ENCODE assay signal across 18 cellular contexts in the genomic region with DNA sequence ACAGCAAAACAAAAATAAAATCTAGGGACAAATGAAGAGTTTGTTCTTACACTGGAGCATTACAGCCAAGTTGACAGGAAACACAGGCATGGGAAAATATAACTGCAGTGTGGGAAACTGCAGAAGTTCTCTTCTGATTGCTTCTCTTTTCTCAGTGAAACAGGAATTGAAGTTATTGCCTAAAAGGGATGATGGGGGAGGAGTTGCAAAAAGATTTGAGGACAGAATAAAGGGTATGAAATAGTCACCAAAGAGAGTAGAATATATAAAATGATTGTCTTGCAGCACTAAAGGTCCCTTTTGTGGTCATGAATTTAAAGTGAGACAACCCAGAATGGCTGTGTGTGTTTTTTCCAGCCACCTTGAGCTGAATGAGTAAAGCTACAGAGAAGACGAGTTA.
A peak's percentile ranks its signal among the peaks of the same experiment; 100 is the strongest.
DNase-seq lines count a peak whose midpoint lies in the region; ATAC-seq and TF ChIP-seq lines count a peak whose summit lies in the region.
"Had no signal": no experiment of that assay in that cellular context is flagged by ENCODE, and none has a peak within 500 bp of the region (broad histone marks: within the 10 kb centered on the region; RNA-seq: fewer than 3 reads in every experiment).

No MANE protein-coding gene starts in this region.

- no peaks in the 10 kb centered on the region for H3K79me2 ChIP-seq in OCI-LY7 (ENCODE audit: insufficient read depth, low read depth, low read length)

- H3K27ac ChIP-seq in naive thymus-derived CD4-positive, alpha-beta T cell (ENCODE audit: low read depth, low read length) = no peak overlapping the region
- no peak overlapping the region for H3K27ac ChIP-seq in OCI-LY7 (ENCODE audit: low read depth, low read length, poor library complexity, severe bottlenecking)
- H3K27ac ChIP-seq: 22Rv1, Peyer's patch, VCaP had no signal

- no peak overlapping the region for H3K4me3 ChIP-seq in naive thymus-derived CD4-positive, alpha-beta T cell (ENCODE audit: low read length)
- H3K4me3 ChIP-seq in OCI-LY7 (ENCODE audit: low read depth, low read length, poor library complexity, severe bottlenecking) = no peak overlapping the region
- H3K4me3 ChIP-seq: left lung, Peyer's patch had no signal

- POLR2A ChIA-PET in naive thymus-derived CD4-positive, alpha-beta T cell (lab: Charles Lee) = no interaction called here
- POLR2A ChIA-PET in OCI-LY7 (lab: Charles Lee) = no interaction called here

- ATAC-seq in GM21390 (IDR thresholded peaks at IDR 0.05; ENCODE audit: unreplicated experiment) = peak; percentile 23
- ATAC-seq in naive thymus-derived CD4-positive, alpha-beta T cell = peak; percentile 15
- ATAC-seq: left lung had no signal

- H3K4me1 ChIP-seq in naive thymus-derived CD4-positive, alpha-beta T cell (ENCODE audit: control insufficient read depth in 2 of 2, insufficient read depth in 2 of 2, low read length in 2 of 2) = peaks cover 3% of the 10 kb centered on the region in 2 donors
- H3K4me1 ChIP-seq in OCI-LY7 (ENCODE audit: insufficient read depth, low read length, poor library complexity, severe bottlenecking) = no peaks in the 10 kb centered on the region
- H3K4me1 ChIP-seq: Peyer's patch had no signal

- no peak overlapping the region for H3K4me2 ChIP-seq in OCI-LY7 (ENCODE audit: low read length)

- H3K27me3 ChIP-seq in naive thymus-derived CD4-positive, alpha-beta T cell (ENCODE audit: control insufficient read depth in 2 of 2, insufficient read depth in 2 of 2, low read length in 2 of 2) = no peaks in the 10 kb centered on the region
- H3K27me3 ChIP-seq: left lung, Peyer's patch had no signal

- peaks cover 6 to 17% (median 7%) of the 10 kb centered on the region in 7 donors for H3K4me1 Mint-ChIP-seq in naive thymus-derived CD4-positive, alpha-beta T cell
- H3K4me1 Mint-ChIP-seq: endodermal cell had no signal

- H3K27ac Mint-ChIP-seq in naive thymus-derived CD4-positive, alpha-beta T cell = no peak overlapping the region
- H3K27ac Mint-ChIP-seq: CD4-positive, CD25-positive, alpha-beta regulatory T cell; endodermal cell had no signal

- peak; percentile 65 for DNase-seq in SIG-M5 treated with dmso at 0.1 percent for 504 hours (lab: John Stamatoyannopoulos, UW; ENCODE audit: unreplicated experiment)
- DNase-seq in SIG-M5 (lab: John Stamatoyannopoulos, UW) = no peak
- DNase-seq in NOMO-1 treated with dmso at 0.1 percent for 144 hours (lab: John Stamatoyannopoulos, UW; ENCODE audit: unreplicated experiment) = peak; percentile 37
- no peak for DNase-seq in naive thymus-derived CD4-positive, alpha-beta T cell
- no peak for DNase-seq in stimulated activated CD4-positive, alpha-beta T cell treated with anti-CD3 and anti-CD28 coated beads, Interleukin-12 subunit alpha, Interleukin-12 subunit beta, amount 100 ng/mL, for 4 hours
- no peak for DNase-seq in stimulated activated CD4-positive, alpha-beta T cell treated with anti-CD3 and anti-CD28 coated beads, Interleukin-4, amount 100 ng/mL, for 24 hours
- DNase-seq in OCI-LY7 (ENCODE audit: low spot score) = no peak
- DNase-seq: CD4-positive, CD25-positive, alpha-beta regulatory T cell; central memory CD4-positive, alpha-beta T cell; endodermal cell; left lung; NCI-H1048; NCI-H526; Peyer's patch; stimulated activated naive CD4-positive, alpha-beta T cell treated with Interleukin-2 at 50 U/mL for 16 hours had no signal

- CTCF ChIA-PET in naive thymus-derived CD4-positive, alpha-beta T cell (lab: Charles Lee) = no interaction called here
- CTCF ChIA-PET in OCI-LY7 (lab: Charles Lee; ENCODE audit: unreplicated experiment) = no interaction called here

- H3K36me3 Mint-ChIP-seq in naive thymus-derived CD4-positive, alpha-beta T cell = peaks cover 0 to 24% (median 9%) of the 10 kb centered on the region in 5 donors

- H3K9me3 Mint-ChIP-seq in naive thymus-derived CD4-positive, alpha-beta T cell = no peaks in the 10 kb centered on the region
- H3K9me3 Mint-ChIP-seq: CD4-positive, CD25-positive, alpha-beta regulatory T cell; endodermal cell had no signal

- H3K9me3 ChIP-seq in naive thymus-derived CD4-positive, alpha-beta T cell (ENCODE audit: control insufficient read depth in 2 of 3, low read length in 3 of 3) = no peaks in the 10 kb centered on the region
- H3K9me3 ChIP-seq in OCI-LY7 (ENCODE audit: low read length) = no peaks in the 10 kb centered on the region
- H3K9me3 ChIP-seq: left lung, Peyer's patch had no signal

- no peak overlapping the region for H2AFZ ChIP-seq in OCI-LY7 (ENCODE audit: low read length)

- BruUV-seq in OCI-LY7 (replicated peaks; lab: Mats Ljungman, UMichigan) = no TSS peak

- no peaks in the 10 kb centered on the region for H3K9me2 ChIP-seq in OCI-LY7 (ENCODE audit: insufficient read depth, low read length)

- intact Hi-C loops in naive thymus-derived CD4-positive, alpha-beta T cell (cut with micrococcal nuclease) = no loop called here
- intact Hi-C loops in OCI-LY7 (cut with micrococcal nuclease; ENCODE audit: unreplicated experiment) = no loop called here

- H3K36me3 ChIP-seq in naive thymus-derived CD4-positive, alpha-beta T cell (ENCODE audit: control insufficient read depth in 2 of 3, insufficient read depth in 3 of 3, low read length in 3 of 3) = no peaks in the 10 kb centered on the region
- H3K36me3 ChIP-seq in OCI-LY7 (ENCODE audit: insufficient read depth, low read length) = no peaks in the 10 kb centered on the region
- H3K36me3 ChIP-seq: left lung, Peyer's patch had no signal

- H4K20me1 ChIP-seq in OCI-LY7 (ENCODE audit: insufficient read depth, low read length) = no peaks in the 10 kb centered on the region

- no peaks in the 10 kb centered on the region for H3K27me3 Mint-ChIP-seq in naive thymus-derived CD4-positive, alpha-beta T cell
- H3K27me3 Mint-ChIP-seq: CD4-positive, CD25-positive, alpha-beta regulatory T cell had no signal

- no peak overlapping the region for H3K4me3 Mint-ChIP-seq in naive thymus-derived CD4-positive, alpha-beta T cell
- H3K4me3 Mint-ChIP-seq: endodermal cell had no signal

- no peak for TF ChIP-seq CTCF in OCI-LY7 (conservative IDR thresholded peaks at IDR 0.05; ENCODE audit: low read length)

Comparison
In these comparisons a context has a peak if more than half of its experiments do, and no peak if none do; other contexts are left out.
1. DNase-seq: peak in SIG-M5 treated with dmso at 0.1 percent for 504 hours (single experiment) and NOMO-1 treated with dmso at 0.1 percent for 144 hours (single experiment); none in SIG-M5 (single experiment), naive thymus-derived CD4-positive, alpha-beta T cell (0 of 9), stimulated activated CD4-positive, alpha-beta T cell treated with anti-CD3 and anti-CD28 coated beads, Interleukin-12 subunit alpha, Interleukin-12 subunit beta, amount 100 ng/mL, for 4 hours (single experiment), stimulated activated CD4-positive, alpha-beta T cell treated with anti-CD3 and anti-CD28 coated beads, Interleukin-4, amount 100 ng/mL, for 24 hours (single experiment) and OCI-LY7 (single experiment).